Comparison of ENCODE assay signal across 8 cellular contexts in genomic region chr11:61967924-61968757, GRCh38. TPM values are rescaled to one million over a fixed set of nuclear protein-coding genes. Genes with fewer than 3 reads are reported as not detected.
A peak's percentile ranks its signal among the peaks of the same experiment; 100 is the strongest.
DNase-seq lines count a peak whose midpoint lies in the region; ATAC-seq, FAIRE-seq and TF ChIP-seq lines count a peak whose summit lies in the region.

No MANE protein-coding gene starts in this region.

- no peaks in the 10 kb centered on the region for H3K9me3 ChIP-seq in astrocyte (ENCODE audit: insufficient read depth, low read depth, low read length)
- H3K9me3 ChIP-seq in iPS-15b (ENCODE audit: control insufficient read depth, insufficient read depth, low read length) = no peaks in the 10 kb centered on the region

- H3K27ac ChIP-seq in ACC112 (ENCODE audit: low read depth, low read length) = peak overlapping the region; percentile 100
- H3K27ac ChIP-seq in astrocyte (ENCODE audit: low read depth, low read length) = peak overlapping the region; percentile 81

- no peaks in the 10 kb centered on the region for H3K27me3 Mint-ChIP-seq in astrocyte (ENCODE audit: low read depth, unreplicated experiment)

- peak overlapping the region; percentile 86 for H3K4me2 ChIP-seq in astrocyte (ENCODE audit: low read length)

- in situ Hi-C loops in GM18951 (cut with MboI; ENCODE audit: low sequenced_read_pairs, unreplicated experiment) = no loop called here

- TF ChIP-seq POLR2A in GM18951 (IDR thresholded peaks at IDR 0.05; ENCODE audit: extremely low read depth, insufficient read depth, insufficient read length) = peak; percentile 16

- no peak overlapping the region for H2AFZ ChIP-seq in ACC112 (ENCODE audit: low read length, unreplicated experiment)
- H2AFZ ChIP-seq in astrocyte (ENCODE audit: low read depth, low read length) = peak overlapping the region; percentile 51

- peak overlapping the region; percentile 91 for H3K27ac Mint-ChIP-seq in astrocyte (ENCODE audit: unreplicated experiment)

- H3K4me3 ChIP-seq in ACC112 (ENCODE audit: low read depth, low read length) (peak overlapping the region; percentile 98), astrocyte (ENCODE audit: insufficient read depth, low read depth, low read length) (peak overlapping the region; percentile 99), iPS-15b (ENCODE audit: low read depth, low read length) (peak overlapping the region; percentile 99), skeletal muscle cell (ENCODE audit: low read depth, low read length) (peak overlapping the region; percentile 91)

- H3K79me2 ChIP-seq in ACC112 (ENCODE audit: control insufficient read depth, insufficient read depth, low read length, unreplicated experiment) = peaks cover 46% of the 10 kb centered on the region
- H3K79me2 ChIP-seq in astrocyte (ENCODE audit: insufficient read depth, low read length) = peaks cover 41% of the 10 kb centered on the region

- no peak for TF ChIP-seq CTCF in astrocyte (IDR thresholded peaks at IDR 0.05; ENCODE audit: insufficient read depth, low read depth, low read length)

- peaks cover 51% of the 10 kb centered on the region for H3K4me1 ChIP-seq in ACC112 (ENCODE audit: control insufficient read depth, insufficient read depth, low read length, unreplicated experiment)
- peaks cover 39% of the 10 kb centered on the region for H3K4me1 ChIP-seq in astrocyte (ENCODE audit: insufficient read depth, low read length)
- peaks cover 24% of the 10 kb centered on the region for H3K4me1 ChIP-seq in iPS-15b (ENCODE audit: control insufficient read depth, insufficient read depth, low read length)

- H3K9ac ChIP-seq in astrocyte (ENCODE audit: low read length) (peak overlapping the region; percentile 94), iPS-15b (ENCODE audit: low read depth, low read length) (peak overlapping the region; percentile 98)

- H3K4me1 Mint-ChIP-seq in astrocyte (ENCODE audit: low read depth, unreplicated experiment) = peaks cover 47% of the 10 kb centered on the region

- H3K36me3 ChIP-seq in ACC112 (ENCODE audit: insufficient read depth, low read length) = peaks cover 31% of the 10 kb centered on the region
- peaks cover 22% of the 10 kb centered on the region for H3K36me3 ChIP-seq in astrocyte (ENCODE audit: insufficient read depth, low read length)
- H3K36me3 ChIP-seq in iPS-15b (ENCODE audit: control insufficient read depth, insufficient read depth, low read length) = peaks cover 18% of the 10 kb centered on the region

- peaks cover 39% of the 10 kb centered on the region for H4K20me1 ChIP-seq in astrocyte (ENCODE audit: insufficient read depth, low read length)

- ATAC-seq in HG03571 (IDR thresholded peaks at IDR 0.05; ENCODE audit: unreplicated experiment) (peak; percentile 5), GM21423 (IDR thresholded peaks at IDR 0.05; ENCODE audit: unreplicated experiment) (no peak)

- H3K36me3 Mint-ChIP-seq in astrocyte (ENCODE audit: low read depth, unreplicated experiment) = peaks cover 17% of the 10 kb centered on the region

- no peak for FAIRE-seq in astrocyte (lab: Jason Lieb, UNC)

- no peaks in the 10 kb centered on the region for H3K9me3 Mint-ChIP-seq in astrocyte (ENCODE audit: unreplicated experiment)

- peak overlapping the region; percentile 84 for H3K4me3 Mint-ChIP-seq in astrocyte (ENCODE audit: unreplicated experiment)

- peak; percentile 57 for DNase-seq in SHP77 treated with DMSO at 0.1 percent for 48 hours (lab: John Stamatoyannopoulos, UW)
- DNase-seq in astrocyte (ENCODE audit: low read depth) = no peak
- DNase-seq in skeletal muscle cell (ENCODE audit: low read depth) = no peak

- H3K27me3 ChIP-seq in ACC112 (ENCODE audit: insufficient read depth, low read length) (no peaks in the 10 kb centered on the region), astrocyte (ENCODE audit: insufficient read depth, low read length) (no peaks in the 10 kb centered on the region), iPS-15b (ENCODE audit: control insufficient read depth, insufficient read depth, low read length) (no peaks in the 10 kb centered on the region)

RNA-seq across cellular contexts. Expression of gene FTH1, which starts 0.7 kb away (rescaled TPM):
- total RNA-seq in astrocyte = 2,052 and 2,092 TPM in 2 replicates

RNA-seq across cellular contexts. Expression of gene BEST1, which starts 18.0 kb away (rescaled TPM):
- total RNA-seq in astrocyte = 0.60 and 0.66 TPM in 2 replicates

RNA-seq across cellular contexts. Expression of gene RAB3IL1, which starts 50.8 kb away (rescaled TPM):
- 0.91 and 1.7 TPM in 2 replicates for total RNA-seq in astrocyte
